1 cellular context compared by ENCODE assay signal in genomic region chr22:49965291-49966040, GRCh38.
TF ChIP-seq lines count a peak whose summit lies in the region.

No MANE protein-coding gene starts in this region.

TF ChIP-seq in HepG2, 621 proteins besides CTCF, POLR2A, EP300 and RAD21 (continued from another document):
- TF ChIP-seq, protein P1, sequence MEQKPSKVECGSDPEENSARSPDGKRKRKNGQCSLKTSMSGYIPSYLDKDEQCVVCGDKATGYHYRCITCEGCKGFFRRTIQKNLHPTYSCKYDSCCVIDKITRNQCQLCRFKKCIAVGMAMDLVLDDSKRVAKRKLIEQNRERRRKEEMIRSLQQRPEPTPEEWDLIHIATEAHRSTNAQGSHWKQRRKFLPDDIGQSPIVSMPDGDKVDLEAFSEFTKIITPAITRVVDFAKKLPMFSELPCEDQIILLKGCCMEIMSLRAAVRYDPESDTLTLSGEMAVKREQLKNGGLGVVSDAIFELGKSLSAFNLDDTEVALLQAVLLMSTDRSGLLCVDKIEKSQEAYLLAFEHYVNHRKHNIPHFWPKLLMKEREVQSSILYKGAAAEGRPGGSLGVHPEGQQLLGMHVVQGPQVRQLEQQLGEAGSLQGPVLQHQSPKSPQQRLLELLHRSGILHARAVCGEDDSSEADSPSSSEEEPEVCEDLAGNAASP (CRISPR knock-in tag; IDR thresholded peaks at IDR 0.05; ENCODE audit: borderline replicate concordance): no peak
- TF ChIP-seq BORCS8-MEF2B (CRISPR knock-in tag; IDR thresholded peaks at IDR 0.05): no peak
- TF ChIP-seq SOX6 (IDR thresholded peaks at IDR 0.05): no peak
- 0 out of 2 replicates have a peak, but pooled peaks have one; percentile 11 for TF ChIP-seq SOX6 (CRISPR knock-in tag; IDR thresholded peaks at IDR 0.05)
- no peak for TF ChIP-seq ZNF879 (CRISPR knock-in tag; IDR thresholded peaks at IDR 0.05)
- no peak for TF ChIP-seq CEBPG (CRISPR knock-in tag; IDR thresholded peaks at IDR 0.05)
- TF ChIP-seq ZNF878 (CRISPR knock-in tag; IDR thresholded peaks at IDR 0.05): no peak
- TF ChIP-seq MXD3 (CRISPR knock-in tag; IDR thresholded peaks at IDR 0.05): peak; percentile 43; the same call in 1 of the 2 replicates
